ENCODE assay signal across 1 cellular context in the genomic region with DNA sequence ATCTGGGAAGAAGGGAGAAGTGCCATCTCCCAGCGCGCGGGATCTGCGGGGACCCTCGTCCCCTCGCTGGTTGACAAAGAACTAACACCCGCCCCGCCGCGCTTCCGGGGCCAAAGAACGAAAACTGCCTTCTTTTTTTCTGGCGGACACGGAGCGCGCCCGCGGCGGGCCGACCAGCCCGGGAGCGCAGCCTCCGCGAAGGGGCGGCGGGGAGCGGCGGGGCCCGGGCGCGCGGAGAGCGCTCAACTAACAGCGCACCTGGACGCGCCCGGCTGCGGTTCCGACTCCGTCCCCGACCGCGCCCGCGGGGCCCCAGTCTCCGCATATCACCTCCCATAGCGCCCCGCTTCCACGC.
TF ChIP-seq lines count a peak whose summit lies in the region.

No MANE protein-coding gene starts in this region.

TF ChIP-seq in IMR-90, 13 proteins besides CTCF, POLR2A, EP300 and RAD21 (continued from another document):
- TF ChIP-seq, protein P1, sequence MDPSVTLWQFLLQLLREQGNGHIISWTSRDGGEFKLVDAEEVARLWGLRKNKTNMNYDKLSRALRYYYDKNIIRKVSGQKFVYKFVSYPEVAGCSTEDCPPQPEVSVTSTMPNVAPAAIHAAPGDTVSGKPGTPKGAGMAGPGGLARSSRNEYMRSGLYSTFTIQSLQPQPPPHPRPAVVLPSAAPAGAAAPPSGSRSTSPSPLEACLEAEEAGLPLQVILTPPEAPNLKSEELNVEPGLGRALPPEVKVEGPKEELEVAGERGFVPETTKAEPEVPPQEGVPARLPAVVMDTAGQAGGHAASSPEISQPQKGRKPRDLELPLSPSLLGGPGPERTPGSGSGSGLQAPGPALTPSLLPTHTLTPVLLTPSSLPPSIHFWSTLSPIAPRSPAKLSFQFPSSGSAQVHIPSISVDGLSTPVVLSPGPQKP (IDR thresholded peaks at IDR 0.05; ENCODE audit: borderline replicate concordance, low read depth, low read length): no peak
- TF ChIP-seq MAZ (IDR thresholded peaks at IDR 0.05; ENCODE audit: borderline replicate concordance, low read depth, low read length) (no peak), BHLHE40 (IDR thresholded peaks at IDR 0.05; ENCODE audit: low read depth, low read length) (no peak), MAFK (IDR thresholded peaks at IDR 0.05; ENCODE audit: low read depth, low read length) (no peak)
- TF ChIP-seq, protein P2, sequence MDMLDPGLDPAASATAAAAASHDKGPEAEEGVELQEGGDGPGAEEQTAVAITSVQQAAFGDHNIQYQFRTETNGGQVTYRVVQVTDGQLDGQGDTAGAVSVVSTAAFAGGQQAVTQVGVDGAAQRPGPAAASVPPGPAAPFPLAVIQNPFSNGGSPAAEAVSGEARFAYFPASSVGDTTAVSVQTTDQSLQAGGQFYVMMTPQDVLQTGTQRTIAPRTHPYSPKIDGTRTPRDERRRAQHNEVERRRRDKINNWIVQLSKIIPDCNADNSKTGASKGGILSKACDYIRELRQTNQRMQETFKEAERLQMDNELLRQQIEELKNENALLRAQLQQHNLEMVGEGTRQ (IDR thresholded peaks at IDR 0.05; ENCODE audit: low read depth, low read length): no peak
